ENCODE assay signal across 1 cellular context in the genomic region with DNA sequence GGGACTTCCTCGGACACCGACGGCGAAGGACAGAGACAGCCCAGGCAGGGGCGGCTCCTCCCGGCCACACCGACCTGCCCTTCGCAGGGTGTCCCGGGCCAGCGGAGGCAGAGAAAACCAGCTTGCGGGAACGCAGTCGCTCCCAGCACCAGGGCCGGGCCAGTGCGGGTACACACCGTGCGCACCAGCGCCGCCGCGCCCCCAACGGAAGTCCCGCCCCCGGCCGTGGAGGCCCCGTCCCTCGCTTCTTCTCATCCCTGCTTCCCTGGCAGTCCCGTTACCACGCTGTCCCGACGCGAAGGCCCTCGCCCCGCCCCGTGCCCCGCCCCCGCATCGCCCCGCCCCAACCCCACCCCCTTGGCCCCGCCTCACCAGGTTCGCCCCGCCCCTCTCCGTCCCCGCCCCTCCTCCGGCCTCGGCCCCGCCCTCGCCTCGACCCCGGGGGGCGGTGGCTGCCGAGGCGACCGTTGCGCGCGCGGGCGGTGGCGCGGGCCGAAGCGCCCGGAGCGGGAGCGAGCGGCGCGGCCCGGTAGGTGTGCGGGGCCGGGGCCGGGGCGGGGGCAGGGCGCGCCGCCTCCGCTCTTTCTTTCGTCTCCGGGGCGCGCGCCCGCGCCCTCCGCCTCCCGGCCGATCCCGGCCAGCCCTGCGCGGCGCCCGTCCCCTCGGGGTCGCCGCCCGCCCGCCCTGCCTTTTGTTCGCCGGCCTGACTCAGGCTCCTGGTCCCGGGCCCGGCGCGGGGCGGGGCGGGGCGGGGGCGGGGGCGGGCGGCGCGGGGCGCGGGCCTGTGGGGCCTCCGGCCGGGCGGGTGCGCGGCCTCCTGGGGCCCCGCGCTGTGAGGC.
A peak's percentile ranks its signal among the peaks of the same experiment; 100 is the strongest.
TF ChIP-seq lines count a peak whose summit lies in the region.

A gene with protein sequence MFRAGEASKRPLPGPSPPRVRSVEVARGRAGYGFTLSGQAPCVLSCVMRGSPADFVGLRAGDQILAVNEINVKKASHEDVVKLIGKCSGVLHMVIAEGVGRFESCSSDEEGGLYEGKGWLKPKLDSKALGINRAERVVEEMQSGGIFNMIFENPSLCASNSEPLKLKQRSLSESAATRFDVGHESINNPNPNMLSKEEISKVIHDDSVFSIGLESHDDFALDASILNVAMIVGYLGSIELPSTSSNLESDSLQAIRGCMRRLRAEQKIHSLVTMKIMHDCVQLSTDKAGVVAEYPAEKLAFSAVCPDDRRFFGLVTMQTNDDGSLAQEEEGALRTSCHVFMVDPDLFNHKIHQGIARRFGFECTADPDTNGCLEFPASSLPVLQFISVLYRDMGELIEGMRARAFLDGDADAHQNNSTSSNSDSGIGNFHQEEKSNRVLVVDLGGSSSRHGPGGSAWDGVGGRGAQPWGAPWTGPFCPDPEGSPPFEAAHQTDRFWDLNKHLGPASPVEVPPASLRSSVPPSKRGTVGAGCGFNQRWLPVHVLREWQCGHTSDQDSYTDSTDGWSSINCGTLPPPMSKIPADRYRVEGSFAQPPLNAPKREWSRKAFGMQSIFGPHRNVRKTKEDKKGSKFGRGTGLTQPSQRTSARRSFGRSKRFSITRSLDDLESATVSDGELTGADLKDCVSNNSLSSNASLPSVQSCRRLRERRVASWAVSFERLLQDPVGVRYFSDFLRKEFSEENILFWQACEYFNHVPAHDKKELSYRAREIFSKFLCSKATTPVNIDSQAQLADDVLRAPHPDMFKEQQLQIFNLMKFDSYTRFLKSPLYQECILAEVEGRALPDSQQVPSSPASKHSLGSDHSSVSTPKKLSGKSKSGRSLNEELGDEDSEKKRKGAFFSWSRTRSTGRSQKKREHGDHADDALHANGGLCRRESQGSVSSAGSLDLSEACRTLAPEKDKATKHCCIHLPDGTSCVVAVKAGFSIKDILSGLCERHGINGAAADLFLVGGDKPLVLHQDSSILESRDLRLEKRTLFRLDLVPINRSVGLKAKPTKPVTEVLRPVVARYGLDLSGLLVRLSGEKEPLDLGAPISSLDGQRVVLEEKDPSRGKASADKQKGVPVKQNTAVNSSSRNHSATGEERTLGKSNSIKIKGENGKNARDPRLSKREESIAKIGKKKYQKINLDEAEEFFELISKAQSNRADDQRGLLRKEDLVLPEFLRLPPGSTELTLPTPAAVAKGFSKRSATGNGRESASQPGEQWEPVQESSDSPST (N-terminal part only) (plus strand): TSS at position 451 of the 839 bp plus-strand sequence. CDS start 23,150 bp downstream, outside the sequence.

TF ChIP-seq in K562, 482 proteins besides CTCF, POLR2A, EP300 and RAD21 (continued from another document and continues in another):
- TF ChIP-seq, protein P1, sequence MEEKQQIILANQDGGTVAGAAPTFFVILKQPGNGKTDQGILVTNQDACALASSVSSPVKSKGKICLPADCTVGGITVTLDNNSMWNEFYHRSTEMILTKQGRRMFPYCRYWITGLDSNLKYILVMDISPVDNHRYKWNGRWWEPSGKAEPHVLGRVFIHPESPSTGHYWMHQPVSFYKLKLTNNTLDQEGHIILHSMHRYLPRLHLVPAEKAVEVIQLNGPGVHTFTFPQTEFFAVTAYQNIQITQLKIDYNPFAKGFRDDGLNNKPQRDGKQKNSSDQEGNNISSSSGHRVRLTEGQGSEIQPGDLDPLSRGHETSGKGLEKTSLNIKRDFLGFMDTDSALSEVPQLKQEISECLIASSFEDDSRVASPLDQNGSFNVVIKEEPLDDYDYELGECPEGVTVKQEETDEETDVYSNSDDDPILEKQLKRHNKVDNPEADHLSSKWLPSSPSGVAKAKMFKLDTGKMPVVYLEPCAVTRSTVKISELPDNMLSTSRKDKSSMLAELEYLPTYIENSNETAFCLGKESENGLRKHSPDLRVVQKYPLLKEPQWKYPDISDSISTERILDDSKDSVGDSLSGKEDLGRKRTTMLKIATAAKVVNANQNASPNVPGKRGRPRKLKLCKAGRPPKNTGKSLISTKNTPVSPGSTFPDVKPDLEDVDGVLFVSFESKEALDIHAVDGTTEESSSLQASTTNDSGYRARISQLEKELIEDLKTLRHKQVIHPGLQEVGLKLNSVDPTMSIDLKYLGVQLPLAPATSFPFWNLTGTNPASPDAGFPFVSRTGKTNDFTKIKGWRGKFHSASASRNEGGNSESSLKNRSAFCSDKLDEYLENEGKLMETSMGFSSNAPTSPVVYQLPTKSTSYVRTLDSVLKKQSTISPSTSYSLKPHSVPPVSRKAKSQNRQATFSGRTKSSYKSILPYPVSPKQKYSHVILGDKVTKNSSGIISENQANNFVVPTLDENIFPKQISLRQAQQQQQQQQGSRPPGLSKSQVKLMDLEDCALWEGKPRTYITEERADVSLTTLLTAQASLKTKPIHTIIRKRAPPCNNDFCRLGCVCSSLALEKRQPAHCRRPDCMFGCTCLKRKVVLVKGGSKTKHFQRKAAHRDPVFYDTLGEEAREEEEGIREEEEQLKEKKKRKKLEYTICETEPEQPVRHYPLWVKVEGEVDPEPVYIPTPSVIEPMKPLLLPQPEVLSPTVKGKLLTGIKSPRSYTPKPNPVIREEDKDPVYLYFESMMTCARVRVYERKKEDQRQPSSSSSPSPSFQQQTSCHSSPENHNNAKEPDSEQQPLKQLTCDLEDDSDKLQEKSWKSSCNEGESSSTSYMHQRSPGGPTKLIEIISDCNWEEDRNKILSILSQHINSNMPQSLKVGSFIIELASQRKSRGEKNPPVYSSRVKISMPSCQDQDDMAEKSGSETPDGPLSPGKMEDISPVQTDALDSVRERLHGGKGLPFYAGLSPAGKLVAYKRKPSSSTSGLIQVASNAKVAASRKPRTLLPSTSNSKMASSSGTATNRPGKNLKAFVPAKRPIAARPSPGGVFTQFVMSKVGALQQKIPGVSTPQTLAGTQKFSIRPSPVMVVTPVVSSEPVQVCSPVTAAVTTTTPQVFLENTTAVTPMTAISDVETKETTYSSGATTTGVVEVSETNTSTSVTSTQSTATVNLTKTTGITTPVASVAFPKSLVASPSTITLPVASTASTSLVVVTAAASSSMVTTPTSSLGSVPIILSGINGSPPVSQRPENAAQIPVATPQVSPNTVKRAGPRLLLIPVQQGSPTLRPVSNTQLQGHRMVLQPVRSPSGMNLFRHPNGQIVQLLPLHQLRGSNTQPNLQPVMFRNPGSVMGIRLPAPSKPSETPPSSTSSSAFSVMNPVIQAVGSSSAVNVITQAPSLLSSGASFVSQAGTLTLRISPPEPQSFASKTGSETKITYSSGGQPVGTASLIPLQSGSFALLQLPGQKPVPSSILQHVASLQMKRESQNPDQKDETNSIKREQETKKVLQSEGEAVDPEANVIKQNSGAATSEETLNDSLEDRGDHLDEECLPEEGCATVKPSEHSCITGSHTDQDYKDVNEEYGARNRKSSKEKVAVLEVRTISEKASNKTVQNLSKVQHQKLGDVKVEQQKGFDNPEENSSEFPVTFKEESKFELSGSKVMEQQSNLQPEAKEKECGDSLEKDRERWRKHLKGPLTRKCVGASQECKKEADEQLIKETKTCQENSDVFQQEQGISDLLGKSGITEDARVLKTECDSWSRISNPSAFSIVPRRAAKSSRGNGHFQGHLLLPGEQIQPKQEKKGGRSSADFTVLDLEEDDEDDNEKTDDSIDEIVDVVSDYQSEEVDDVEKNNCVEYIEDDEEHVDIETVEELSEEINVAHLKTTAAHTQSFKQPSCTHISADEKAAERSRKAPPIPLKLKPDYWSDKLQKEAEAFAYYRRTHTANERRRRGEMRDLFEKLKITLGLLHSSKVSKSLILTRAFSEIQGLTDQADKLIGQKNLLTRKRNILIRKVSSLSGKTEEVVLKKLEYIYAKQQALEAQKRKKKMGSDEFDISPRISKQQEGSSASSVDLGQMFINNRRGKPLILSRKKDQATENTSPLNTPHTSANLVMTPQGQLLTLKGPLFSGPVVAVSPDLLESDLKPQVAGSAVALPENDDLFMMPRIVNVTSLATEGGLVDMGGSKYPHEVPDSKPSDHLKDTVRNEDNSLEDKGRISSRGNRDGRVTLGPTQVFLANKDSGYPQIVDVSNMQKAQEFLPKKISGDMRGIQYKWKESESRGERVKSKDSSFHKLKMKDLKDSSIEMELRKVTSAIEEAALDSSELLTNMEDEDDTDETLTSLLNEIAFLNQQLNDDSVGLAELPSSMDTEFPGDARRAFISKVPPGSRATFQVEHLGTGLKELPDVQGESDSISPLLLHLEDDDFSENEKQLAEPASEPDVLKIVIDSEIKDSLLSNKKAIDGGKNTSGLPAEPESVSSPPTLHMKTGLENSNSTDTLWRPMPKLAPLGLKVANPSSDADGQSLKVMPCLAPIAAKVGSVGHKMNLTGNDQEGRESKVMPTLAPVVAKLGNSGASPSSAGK (IDR thresholded peaks at IDR 0.05) = peak; percentile 17; the same call in 1 of the 2 replicates
- TF ChIP-seq ZNF143 (CRISPR knock-in tag; IDR thresholded peaks at IDR 0.05) (no peak), NCOA6 (IDR thresholded peaks at IDR 0.05) (peak; percentile 84), HEY1 (CRISPR knock-in tag; IDR thresholded peaks at IDR 0.05; ENCODE audit: borderline replicate concordance) (no peak), NR2F6 (CRISPR knock-in tag; IDR thresholded peaks at IDR 0.05) (no peak), GABPA (tag; conservative IDR thresholded peaks at IDR 0.05; ENCODE audit: low read depth) (peak; percentile 89), JUN (IDR thresholded peaks at IDR 0.05; ENCODE audit: borderline replicate concordance, low read depth, low read length) (no peak), JUN (CRISPR knock-in tag; IDR thresholded peaks at IDR 0.05; ENCODE audit: borderline replicate concordance) (no peak), PHF20 (IDR thresholded peaks at IDR 0.05; ENCODE audit: partially characterized antibody) (peak; percentile 42), SRSF1 (IDR thresholded peaks at IDR 0.05; ENCODE audit: low read depth, low read length) (0 out of 2 replicates have a peak, but pooled peaks have one; percentile 11), NFXL1 (CRISPR knock-in tag; IDR thresholded peaks at IDR 0.05) (no peak), ATF1 (CRISPR knock-in tag; IDR thresholded peaks at IDR 0.05) (no peak), ATF1 (tag; IDR thresholded peaks at IDR 0.05) (peak; percentile 35; the same call in 1 of the 2 replicates), IRF2 (CRISPR knock-in tag; IDR thresholded peaks at IDR 0.05) (no peak), CBFA2T3 (IDR thresholded peaks at IDR 0.05) (no peak), MYC (IDR thresholded peaks at IDR 0.05; ENCODE audit: low read depth, low read length) (peak; percentile 40; the same call in 1 of the 2 replicates), MYC (CRISPR knock-in tag; IDR thresholded peaks at IDR 0.05; ENCODE audit: borderline replicate concordance, low read depth) (no peak; the same call in 1 of the 2 replicates), CBX8 (IDR thresholded peaks at IDR 0.05; ENCODE audit: borderline replicate concordance, extremely low read depth, low read depth, low read length, poor library complexity, severe bottlenecking) (no peak), FOXA3 (CRISPR knock-in tag; conservative IDR thresholded peaks at IDR 0.05 in 1 of 2, IDR thresholded peaks at IDR 0.05 in 1 of 2) (no peak), SAP30 (IDR thresholded peaks at IDR 0.05; ENCODE audit: borderline replicate concordance, insufficient read depth, low read depth, low read length, poor library complexity, severe bottlenecking) (peak; percentile 71)
- TF ChIP-seq, protein P2, sequence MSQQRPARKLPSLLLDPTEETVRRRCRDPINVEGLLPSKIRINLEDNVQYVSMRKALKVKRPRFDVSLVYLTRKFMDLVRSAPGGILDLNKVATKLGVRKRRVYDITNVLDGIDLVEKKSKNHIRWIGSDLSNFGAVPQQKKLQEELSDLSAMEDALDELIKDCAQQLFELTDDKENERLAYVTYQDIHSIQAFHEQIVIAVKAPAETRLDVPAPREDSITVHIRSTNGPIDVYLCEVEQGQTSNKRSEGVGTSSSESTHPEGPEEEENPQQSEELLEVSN (IDR thresholded peaks at IDR 0.05; ENCODE audit: borderline replicate concordance in 1 of 2, extremely low read depth in 1 of 2, insufficient read depth in 1 of 2, insufficient read length in 1 of 2, low read depth in 1 of 2, low read length in 1 of 2, poor library complexity in 1 of 2, severe bottlenecking in 1 of 2) = peak; percentile 17 to 47
- TF ChIP-seq, protein P3, sequence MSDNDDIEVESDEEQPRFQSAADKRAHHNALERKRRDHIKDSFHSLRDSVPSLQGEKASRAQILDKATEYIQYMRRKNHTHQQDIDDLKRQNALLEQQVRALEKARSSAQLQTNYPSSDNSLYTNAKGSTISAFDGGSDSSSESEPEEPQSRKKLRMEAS (CRISPR knock-in tag; IDR thresholded peaks at IDR 0.05) = peak; percentile 60
- TF ChIP-seq, protein P4, sequence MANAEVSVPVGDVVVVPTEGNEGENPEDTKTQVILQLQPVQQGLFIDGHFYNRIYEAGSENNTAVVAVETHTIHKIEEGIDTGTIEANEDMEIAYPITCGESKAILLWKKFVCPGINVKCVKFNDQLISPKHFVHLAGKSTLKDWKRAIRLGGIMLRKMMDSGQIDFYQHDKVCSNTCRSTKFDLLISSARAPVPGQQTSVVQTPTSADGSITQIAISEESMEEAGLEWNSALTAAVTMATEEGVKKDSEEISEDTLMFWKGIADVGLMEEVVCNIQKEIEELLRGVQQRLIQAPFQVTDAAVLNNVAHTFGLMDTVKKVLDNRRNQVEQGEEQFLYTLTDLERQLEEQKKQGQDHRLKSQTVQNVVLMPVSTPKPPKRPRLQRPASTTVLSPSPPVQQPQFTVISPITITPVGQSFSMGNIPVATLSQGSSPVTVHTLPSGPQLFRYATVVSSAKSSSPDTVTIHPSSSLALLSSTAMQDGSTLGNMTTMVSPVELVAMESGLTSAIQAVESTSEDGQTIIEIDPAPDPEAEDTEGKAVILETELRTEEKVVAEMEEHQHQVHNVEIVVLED (CRISPR knock-in tag; IDR thresholded peaks at IDR 0.05) = 0 out of 2 replicates have a peak, but pooled peaks have one; percentile 17
- TF ChIP-seq, protein P5, sequence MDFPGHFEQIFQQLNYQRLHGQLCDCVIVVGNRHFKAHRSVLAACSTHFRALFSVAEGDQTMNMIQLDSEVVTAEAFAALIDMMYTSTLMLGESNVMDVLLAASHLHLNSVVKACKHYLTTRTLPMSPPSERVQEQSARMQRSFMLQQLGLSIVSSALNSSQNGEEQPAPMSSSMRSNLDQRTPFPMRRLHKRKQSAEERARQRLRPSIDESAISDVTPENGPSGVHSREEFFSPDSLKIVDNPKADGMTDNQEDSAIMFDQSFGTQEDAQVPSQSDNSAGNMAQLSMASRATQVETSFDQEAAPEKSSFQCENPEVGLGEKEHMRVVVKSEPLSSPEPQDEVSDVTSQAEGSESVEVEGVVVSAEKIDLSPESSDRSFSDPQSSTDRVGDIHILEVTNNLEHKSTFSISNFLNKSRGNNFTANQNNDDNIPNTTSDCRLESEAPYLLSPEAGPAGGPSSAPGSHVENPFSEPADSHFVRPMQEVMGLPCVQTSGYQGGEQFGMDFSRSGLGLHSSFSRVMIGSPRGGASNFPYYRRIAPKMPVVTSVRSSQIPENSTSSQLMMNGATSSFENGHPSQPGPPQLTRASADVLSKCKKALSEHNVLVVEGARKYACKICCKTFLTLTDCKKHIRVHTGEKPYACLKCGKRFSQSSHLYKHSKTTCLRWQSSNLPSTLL (IDR thresholded peaks at IDR 0.05) = no peak
- TF ChIP-seq, protein P6, sequence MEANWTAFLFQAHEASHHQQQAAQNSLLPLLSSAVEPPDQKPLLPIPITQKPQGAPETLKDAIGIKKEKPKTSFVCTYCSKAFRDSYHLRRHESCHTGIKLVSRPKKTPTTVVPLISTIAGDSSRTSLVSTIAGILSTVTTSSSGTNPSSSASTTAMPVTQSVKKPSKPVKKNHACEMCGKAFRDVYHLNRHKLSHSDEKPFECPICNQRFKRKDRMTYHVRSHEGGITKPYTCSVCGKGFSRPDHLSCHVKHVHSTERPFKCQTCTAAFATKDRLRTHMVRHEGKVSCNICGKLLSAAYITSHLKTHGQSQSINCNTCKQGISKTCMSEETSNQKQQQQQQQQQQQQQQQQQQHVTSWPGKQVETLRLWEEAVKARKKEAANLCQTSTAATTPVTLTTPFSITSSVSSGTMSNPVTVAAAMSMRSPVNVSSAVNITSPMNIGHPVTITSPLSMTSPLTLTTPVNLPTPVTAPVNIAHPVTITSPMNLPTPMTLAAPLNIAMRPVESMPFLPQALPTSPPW (CRISPR knock-in tag; IDR thresholded peaks at IDR 0.05) = peak; percentile 80
